ENCODE assay signal across 9 cellular contexts in genomic region chr3:187545391-187545790, GRCh38.
"Had no signal": no experiment of that assay in that cellular context is flagged by ENCODE, and none has a peak within 500 bp of the region (broad histone marks: within the 10 kb centered on the region; RNA-seq: fewer than 3 reads in every experiment).

No MANE protein-coding gene starts in this region.

- H3K36me3 ChIP-seq: HAP-1 had no signal

- H3K4me3 ChIP-seq: GM23248, GM23338, HAP-1 had no signal

- H3K9me3 ChIP-seq: HAP-1 had no signal

- DNase-seq: GM23248, GOT3, H7, H9, HCEC 1CT, HFFc6 had no signal

- ATAC-seq: GM23338, HCT116 had no signal

- H3K4me1 ChIP-seq: HAP-1 had no signal

- H3K27ac ChIP-seq: GM23248 had no signal
